In the genomic region with DNA sequence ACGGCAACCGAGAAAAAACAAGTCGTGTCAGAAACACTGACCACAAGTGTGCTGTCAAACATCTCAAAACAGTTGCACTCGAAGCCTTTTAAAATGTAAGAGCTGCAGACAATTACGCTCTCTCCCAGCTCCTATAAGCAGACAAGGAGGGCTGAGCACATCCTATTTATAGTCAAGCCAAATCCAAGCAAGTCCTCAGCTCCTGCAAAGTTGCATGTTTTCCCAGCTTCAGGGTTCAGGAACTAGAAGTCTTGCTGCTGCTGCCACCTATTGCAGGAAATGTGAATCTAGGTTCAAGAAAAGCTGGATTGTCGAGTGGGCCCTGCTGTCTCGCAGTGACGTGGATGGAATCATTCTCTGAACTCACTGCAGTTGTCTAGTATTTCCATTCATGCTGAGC, we compare ENCODE assay signal across 10 cellular contexts. TPM values are rescaled to one million over a fixed set of nuclear protein-coding genes. Genes with fewer than 3 reads are reported as not detected.
A peak's percentile ranks its signal among the peaks of the same experiment; 100 is the strongest.
DNase-seq lines count a peak whose midpoint lies in the region; ATAC-seq and TF ChIP-seq lines count a peak whose summit lies in the region.
"Had no signal": no experiment of that assay in that cellular context is flagged by ENCODE, and none has a peak within 500 bp of the region (broad histone marks: within the 10 kb centered on the region; RNA-seq: fewer than 3 reads in every experiment).

No MANE protein-coding gene starts in this region.

- H4K20me1 ChIP-seq in HCT116 (ENCODE audit: insufficient read depth) (no peaks in the 10 kb centered on the region), Karpas-422 (ENCODE audit: insufficient read depth, low read depth, low read length) (no peaks in the 10 kb centered on the region)

- no peak overlapping the region for H3K27ac Mint-ChIP-seq in glutamatergic neuron (ENCODE audit: unreplicated experiment)
- H3K27ac Mint-ChIP-seq: activated naive CD8-positive, alpha-beta T cell had no signal

- in situ Hi-C loops in ACHN (cut with HindIII; ENCODE audit: low pct_ligation_motif_present, low pct_unique_long_range_greater_than_20kb, low sequenced_read_pairs) = no loop called here

- H3K4me2 ChIP-seq in HCT116 (ENCODE audit: low read length) (no peak overlapping the region), Karpas-422 (ENCODE audit: low read depth, low read length, poor library complexity, severe bottlenecking) (no peak overlapping the region)

- H3K9me3 Mint-ChIP-seq in glutamatergic neuron (ENCODE audit: unreplicated experiment) = peaks cover 2% of the 10 kb centered on the region

- H2AFZ ChIP-seq in HCT116 (ENCODE audit: low read depth, low read length, poor library complexity, severe bottlenecking) (no peak overlapping the region), Karpas-422 (ENCODE audit: low read length) (no peak overlapping the region)

- H3K27me3 Mint-ChIP-seq in glutamatergic neuron (ENCODE audit: unreplicated experiment) = peaks cover 2% of the 10 kb centered on the region

- no peaks in the 10 kb centered on the region for H3K4me1 Mint-ChIP-seq in glutamatergic neuron (ENCODE audit: low read depth, unreplicated experiment)

- ATAC-seq in HCT116 (peak; percentile 50), GM21423 (IDR thresholded peaks at IDR 0.05; ENCODE audit: unreplicated experiment) (no peak)

- peaks cover 45% of the 10 kb centered on the region for H3K27me3 ChIP-seq in HCT116 (ENCODE audit: insufficient read depth, low read length)
- no peaks in the 10 kb centered on the region for H3K27me3 ChIP-seq in Karpas-422 (ENCODE audit: low read length)

- BruUV-seq in HCT116 (replicated peaks; lab: Mats Ljungman, UMichigan) = no TSS peak

- peaks cover 4% of the 10 kb centered on the region for H3K36me3 Mint-ChIP-seq in glutamatergic neuron (ENCODE audit: unreplicated experiment)

- H3K36me3 ChIP-seq in HCT116 (ENCODE audit: control insufficient read depth in 1 of 2, insufficient read depth in 2 of 2, low read length in 2 of 2) (no peaks in the 10 kb centered on the region), Karpas-422 (ENCODE audit: insufficient read depth, low read length) (no peaks in the 10 kb centered on the region)

- CTCF ChIA-PET in HCT116 (lab: Charles Lee) = interaction anchor here (1.0 to 1.1 kb wide), 2 partner anchors 9 to 407 kb away, joined by 3 to 4 read pairs; no protein-coding TSS in a partner anchor

- H3K9ac ChIP-seq in HCT116 (ENCODE audit: low read length) (no peak overlapping the region), Karpas-422 (ENCODE audit: low read length) (no peak overlapping the region)

- POLR2A ChIA-PET in HCT116 (lab: Charles Lee) = no interaction called here

- H3K4me1 ChIP-seq in HCT116 (ENCODE audit: control insufficient read depth in 1 of 2, insufficient read depth in 2 of 2, low read length in 2 of 2) = no peaks in the 10 kb centered on the region
- peaks cover 8% of the 10 kb centered on the region for H3K4me1 ChIP-seq in Karpas-422 (ENCODE audit: low read length)

- intact Hi-C loops in HCT116 (cut with micrococcal nuclease) = no loop called here

- no peaks in the 10 kb centered on the region for H3K9me2 ChIP-seq in HCT116 (ENCODE audit: insufficient read depth)
- no peaks in the 10 kb centered on the region for H3K9me2 ChIP-seq in Karpas-422 (replicated peaks; ENCODE audit: insufficient read depth, low read length)

- peak; percentile 29 for DNase-seq in ACHN
- peak; percentile 6 for DNase-seq in HCT116 (ENCODE audit: low read depth, low spot score)
- DNase-seq in amniotic stem cell (lab: John Stamatoyannopoulos, UW) = peak; percentile 15
- peak; percentile 29 for DNase-seq in iris pigment epithelial cell (ENCODE audit: low read depth)
- no peak for DNase-seq in glutamatergic neuron
- no peak for DNase-seq in Karpas-422
- DNase-seq in HUDEP-2 (lab: John Stamatoyannopoulos, UW; ENCODE audit: unreplicated experiment in 76 of 76) = no peak
- DNase-seq: KG1 had no signal

- peak; percentile 54 for TF ChIP-seq RAD21 in HCT116 (IDR thresholded peaks at IDR 0.05; ENCODE audit: low read depth)

- H3K79me2 ChIP-seq in HCT116 (ENCODE audit: insufficient read depth, low read length) (no peaks in the 10 kb centered on the region), Karpas-422 (ENCODE audit: low read length) (no peaks in the 10 kb centered on the region)

- H3K27ac ChIP-seq in HCT116 (ENCODE audit: low read depth, low read length) = no peak overlapping the region
- no peak overlapping the region for H3K27ac ChIP-seq in Karpas-422 (ENCODE audit: low read length)

- peak; percentile 13 to 50 (median 46); a peak in 5 of 6 replicates for TF ChIP-seq CTCF in HCT116 (IDR thresholded peaks at IDR 0.05 in 2 of 3, conservative IDR thresholded peaks at IDR 0.05 in 1 of 3; ENCODE audit: borderline replicate concordance in 1 of 3, insufficient read depth in 1 of 3, low read depth in 2 of 3, low read length in 2 of 3)
- no peak for TF ChIP-seq CTCF in glutamatergic neuron (IDR thresholded peaks at IDR 0.05; ENCODE audit: partially characterized antibody, unreplicated experiment)

- H3K4me3 ChIP-seq in HCT116 (replicated peaks in 1 of 2; ENCODE audit: low read depth in 1 of 2, low read length in 2 of 2) = no peak overlapping the region
- no peak overlapping the region for H3K4me3 ChIP-seq in Karpas-422 (ENCODE audit: low read length)

- TF ChIP-seq POLR2A in HCT116 (IDR thresholded peaks at IDR 0.05; ENCODE audit: borderline replicate concordance, extremely low read depth, insufficient read depth, insufficient read length) = no peak

- no peak overlapping the region for H3K4me3 Mint-ChIP-seq in glutamatergic neuron (ENCODE audit: unreplicated experiment)
- H3K4me3 Mint-ChIP-seq: activated naive CD8-positive, alpha-beta T cell had no signal

- RAD21 ChIA-PET in HCT116 (lab: Charles Lee; ENCODE audit: low non-redundant PET in 1 of 2, low total read pairs in 2 of 2, uncharacterized antibody in 2 of 2, unreplicated experiment in 2 of 2) = no interaction called here

- no peaks in the 10 kb centered on the region for H3K9me3 ChIP-seq in HCT116 (ENCODE audit: control insufficient read depth in 1 of 2, insufficient read depth in 1 of 2, low read depth in 1 of 2, low read length in 2 of 2)
- H3K9me3 ChIP-seq in Karpas-422 (ENCODE audit: low read length) = no peaks in the 10 kb centered on the region

TF ChIP-seq in HCT116, 20 proteins besides CTCF, POLR2A, EP300 and RAD21 (continues in another document):
- TF ChIP-seq ELF1 (IDR thresholded peaks at IDR 0.05; ENCODE audit: borderline replicate concordance, low read depth) = no peak
- TF ChIP-seq ZNF274 (IDR thresholded peaks at IDR 0.05; ENCODE audit: low read depth, low read length) = no peak
- no peak for TF ChIP-seq FOSL1 (IDR thresholded peaks at IDR 0.05; ENCODE audit: low read depth)
- TF ChIP-seq EGR1 (IDR thresholded peaks at IDR 0.05; ENCODE audit: low read depth) = no peak
- no peak for TF ChIP-seq POLR2AphosphoS5 (IDR thresholded peaks at IDR 0.05; ENCODE audit: low read depth, low read length)
- TF ChIP-seq, protein P1, sequence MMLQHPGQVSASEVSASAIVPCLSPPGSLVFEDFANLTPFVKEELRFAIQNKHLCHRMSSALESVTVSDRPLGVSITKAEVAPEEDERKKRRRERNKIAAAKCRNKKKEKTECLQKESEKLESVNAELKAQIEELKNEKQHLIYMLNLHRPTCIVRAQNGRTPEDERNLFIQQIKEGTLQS (IDR thresholded peaks at IDR 0.05) = no peak
- TF ChIP-seq YY1 (IDR thresholded peaks at IDR 0.05; ENCODE audit: extremely low read depth, insufficient replicate concordance, low read depth, low read length) = no peak
- no peak for TF ChIP-seq CEBPB (IDR thresholded peaks at IDR 0.05; ENCODE audit: low read depth)
- TF ChIP-seq, protein P2, sequence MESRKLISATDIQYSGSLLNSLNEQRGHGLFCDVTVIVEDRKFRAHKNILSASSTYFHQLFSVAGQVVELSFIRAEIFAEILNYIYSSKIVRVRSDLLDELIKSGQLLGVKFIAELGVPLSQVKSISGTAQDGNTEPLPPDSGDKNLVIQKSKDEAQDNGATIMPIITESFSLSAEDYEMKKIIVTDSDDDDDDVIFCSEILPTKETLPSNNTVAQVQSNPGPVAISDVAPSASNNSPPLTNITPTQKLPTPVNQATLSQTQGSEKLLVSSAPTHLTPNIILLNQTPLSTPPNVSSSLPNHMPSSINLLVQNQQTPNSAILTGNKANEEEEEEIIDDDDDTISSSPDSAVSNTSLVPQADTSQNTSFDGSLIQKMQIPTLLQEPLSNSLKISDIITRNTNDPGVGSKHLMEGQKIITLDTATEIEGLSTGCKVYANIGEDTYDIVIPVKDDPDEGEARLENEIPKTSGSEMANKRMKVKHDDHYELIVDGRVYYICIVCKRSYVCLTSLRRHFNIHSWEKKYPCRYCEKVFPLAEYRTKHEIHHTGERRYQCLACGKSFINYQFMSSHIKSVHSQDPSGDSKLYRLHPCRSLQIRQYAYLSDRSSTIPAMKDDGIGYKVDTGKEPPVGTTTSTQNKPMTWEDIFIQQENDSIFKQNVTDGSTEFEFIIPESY (IDR thresholded peaks at IDR 0.05; ENCODE audit: extremely low read depth, insufficient replicate concordance, low read length) = no peak
- TF ChIP-seq, protein P3, sequence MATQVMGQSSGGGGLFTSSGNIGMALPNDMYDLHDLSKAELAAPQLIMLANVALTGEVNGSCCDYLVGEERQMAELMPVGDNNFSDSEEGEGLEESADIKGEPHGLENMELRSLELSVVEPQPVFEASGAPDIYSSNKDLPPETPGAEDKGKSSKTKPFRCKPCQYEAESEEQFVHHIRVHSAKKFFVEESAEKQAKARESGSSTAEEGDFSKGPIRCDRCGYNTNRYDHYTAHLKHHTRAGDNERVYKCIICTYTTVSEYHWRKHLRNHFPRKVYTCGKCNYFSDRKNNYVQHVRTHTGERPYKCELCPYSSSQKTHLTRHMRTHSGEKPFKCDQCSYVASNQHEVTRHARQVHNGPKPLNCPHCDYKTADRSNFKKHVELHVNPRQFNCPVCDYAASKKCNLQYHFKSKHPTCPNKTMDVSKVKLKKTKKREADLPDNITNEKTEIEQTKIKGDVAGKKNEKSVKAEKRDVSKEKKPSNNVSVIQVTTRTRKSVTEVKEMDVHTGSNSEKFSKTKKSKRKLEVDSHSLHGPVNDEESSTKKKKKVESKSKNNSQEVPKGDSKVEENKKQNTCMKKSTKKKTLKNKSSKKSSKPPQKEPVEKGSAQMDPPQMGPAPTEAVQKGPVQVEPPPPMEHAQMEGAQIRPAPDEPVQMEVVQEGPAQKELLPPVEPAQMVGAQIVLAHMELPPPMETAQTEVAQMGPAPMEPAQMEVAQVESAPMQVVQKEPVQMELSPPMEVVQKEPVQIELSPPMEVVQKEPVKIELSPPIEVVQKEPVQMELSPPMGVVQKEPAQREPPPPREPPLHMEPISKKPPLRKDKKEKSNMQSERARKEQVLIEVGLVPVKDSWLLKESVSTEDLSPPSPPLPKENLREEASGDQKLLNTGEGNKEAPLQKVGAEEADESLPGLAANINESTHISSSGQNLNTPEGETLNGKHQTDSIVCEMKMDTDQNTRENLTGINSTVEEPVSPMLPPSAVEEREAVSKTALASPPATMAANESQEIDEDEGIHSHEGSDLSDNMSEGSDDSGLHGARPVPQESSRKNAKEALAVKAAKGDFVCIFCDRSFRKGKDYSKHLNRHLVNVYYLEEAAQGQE (IDR thresholded peaks at IDR 0.05; ENCODE audit: low read depth) = no peak

RNA-seq across cellular contexts. Expression of a gene that starts 15.5 kb away (rescaled TPM):
- total RNA-seq in HCT116 (2021; ENCODE audit: unreplicated experiment) (0.52 TPM), glutamatergic neuron (ENCODE audit: unreplicated experiment) (0.96 TPM)
- polyA plus RNA-seq in HCT116 (2012) = 0.11 and 0.20 TPM in 2 replicates
- 0.47 TPM in 1 of 2 replicates, not detected in the other for total RNA-seq in Karpas-422 (2014; rRNA removed; shearing (Covaris generic); ENCODE audit: low replicate concordance)

Comparison
In these comparisons a context has a peak if more than half of its experiments do, and no peak if none do; other contexts are left out.
1. DNase-seq: peak in ACHN (single experiment), HCT116 (single experiment), amniotic stem cell (single experiment) and iris pigment epithelial cell (single experiment); none in glutamatergic neuron (single experiment), Karpas-422 (single experiment) and HUDEP-2 (0 of 76).